16 cellular contexts compared by ENCODE assay signal in genomic region chr13:48594080-48594815, GRCh38. TPM values are rescaled to one million over a fixed set of nuclear protein-coding genes. Genes with fewer than 3 reads are reported as not detected.
DNase-seq lines count a peak whose midpoint lies in the region; ATAC-seq and TF ChIP-seq lines count a peak whose summit lies in the region.
"Had no signal": no experiment of that assay in that cellular context is flagged by ENCODE, and none has a peak within 500 bp of the region (broad histone marks: within the 10 kb centered on the region; RNA-seq: fewer than 3 reads in every experiment).

No MANE protein-coding gene starts in this region.

- H3K27ac ChIP-seq in esophagus muscularis mucosa (replicated peaks in 1 of 4) = no peak overlapping the region
- H3K27ac ChIP-seq: HL-60, upper lobe of right lung had no signal

- no peaks in the 10 kb centered on the region for H3K4me1 Mint-ChIP-seq in activated CD8-positive, alpha-beta memory T cell treated with anti-CD3 and anti-CD28 coated beads, Interleukin-2, amount 10 ng/mL, durations not matched to agents 7 days and 5 days
- H3K4me1 Mint-ChIP-seq: activated CD4-positive, alpha-beta memory T cell treated with anti-CD3 and anti-CD28 coated beads, Interleukin-2, amount 10 ng/mL, durations not matched to agents 7 days and 5 days had no signal

- no peak overlapping the region for H3K4me3 ChIP-seq in GM12865 (ENCODE audit: low read depth, low read length)
- no peak overlapping the region for H3K4me3 ChIP-seq in esophagus muscularis mucosa
- H3K4me3 ChIP-seq: upper lobe of right lung had no signal

- no peaks in the 10 kb centered on the region for H3K9me3 Mint-ChIP-seq in activated CD8-positive, alpha-beta memory T cell treated with anti-CD3 and anti-CD28 coated beads, Interleukin-2, amount 10 ng/mL, durations not matched to agents 7 days and 5 days (ENCODE audit: low read depth)
- H3K9me3 Mint-ChIP-seq: activated CD4-positive, alpha-beta memory T cell treated with anti-CD3 and anti-CD28 coated beads, Interleukin-2, amount 10 ng/mL, durations not matched to agents 7 days and 5 days had no signal

- H3K9me3 ChIP-seq in esophagus muscularis mucosa = no peaks in the 10 kb centered on the region
- H3K9me3 ChIP-seq: upper lobe of right lung had no signal

- TF ChIP-seq EP300 in esophagus muscularis mucosa (IDR thresholded peaks at IDR 0.05) = no peak

- H3K27me3 ChIP-seq in esophagus muscularis mucosa = no peaks in the 10 kb centered on the region
- H3K27me3 ChIP-seq: upper lobe of right lung had no signal

- WGBS in esophagus muscularis mucosa = 67% methylated on average over 6 of the region's 6 CpGs

- H3K27ac Mint-ChIP-seq in activated CD8-positive, alpha-beta memory T cell treated with anti-CD3 and anti-CD28 coated beads, Interleukin-2, amount 10 ng/mL, durations not matched to agents 7 days and 5 days = no peak overlapping the region
- H3K27ac Mint-ChIP-seq: activated CD4-positive, alpha-beta memory T cell treated with anti-CD3 and anti-CD28 coated beads, Interleukin-2, amount 10 ng/mL, durations not matched to agents 7 days and 5 days had no signal

- TF ChIP-seq POLR2A in esophagus muscularis mucosa (IDR thresholded peaks at IDR 0.05; ENCODE audit: low read depth) = no peak

- ATAC-seq in GM19463 (IDR thresholded peaks at IDR 0.05; ENCODE audit: unreplicated experiment) (peak; percentile 51), HG03045 (IDR thresholded peaks at IDR 0.05; ENCODE audit: unreplicated experiment) (peak; percentile 70), GM19035 (IDR thresholded peaks at IDR 0.05; ENCODE audit: unreplicated experiment) (no peak)
- ATAC-seq in activated CD8-positive, alpha-beta memory T cell treated with anti-CD3 and anti-CD28 coated beads, Interleukin-2, amount 10 ng/mL, durations not matched to agents 7 days and 5 days = no peak
- ATAC-seq: upper lobe of right lung had no signal

- H3K27me3 Mint-ChIP-seq in activated CD8-positive, alpha-beta memory T cell treated with anti-CD3 and anti-CD28 coated beads, Interleukin-2, amount 10 ng/mL, durations not matched to agents 7 days and 5 days = peaks cover 2% of the 10 kb centered on the region

- H3K4me1 ChIP-seq in esophagus muscularis mucosa = no peaks in the 10 kb centered on the region
- H3K4me1 ChIP-seq: upper lobe of right lung had no signal

- TF ChIP-seq CTCF in GM12865 (IDR thresholded peaks at IDR 0.05; ENCODE audit: insufficient read depth, low read depth, low read length, missing control alignments) (no peak), esophagus muscularis mucosa (IDR thresholded peaks at IDR 0.05) (no peak)

- CTCF ChIA-PET in activated CD8-positive, alpha-beta memory T cell treated with anti-CD3 and anti-CD28 coated beads, Interleukin-2, amount 10 ng/mL, durations not matched to agents 7 days and 5 days (lab: Charles Lee) = interaction anchor here (1.1 to 9.2 kb wide), 6 partner anchors 14 to 263 kb away, joined by 3 to 119 read pairs (median 4); no protein-coding TSS in a partner anchor

- intact Hi-C loops in esophagus muscularis mucosa (cut with DNase I) = no loop called here

- DNase-seq in GM12865 (ENCODE audit: low read depth) (peak; percentile 41), esophagus muscularis mucosa (ENCODE audit: extremely low spot score) (peak; percentile 75), RKO (ENCODE audit: low spot score) (no peak), hepatic stellate cell (ENCODE audit: low spot score) (no peak)
- DNase-seq in activated CD8-positive, alpha-beta memory T cell treated with anti-CD3 and anti-CD28 coated beads, Interleukin-2, amount 10 ng/mL, durations not matched to agents 7 days and 5 days = no peak
- DNase-seq: activated CD4-positive, alpha-beta memory T cell treated with anti-CD3 and anti-CD28 coated beads, Interleukin-2, amount 10 ng/mL, durations not matched to agents 7 days and 5 days; activated effector memory CD4-positive, alpha-beta T cell treated with anti-CD3 and anti-CD28 coated beads, Interleukin-2, amount 50 U/mL, for 16 hours; effector CD4-positive, alpha-beta T cell; NCI-H1930; SIG-M5; stimulated activated CD8-positive, alpha-beta memory T cell treated with anti-CD3 and anti-CD28 coated beads, Interleukin-4, amount 100 ng/mL, for 48 hours; upper lobe of right lung had no signal

- no peaks in the 10 kb centered on the region for H3K36me3 Mint-ChIP-seq in activated CD8-positive, alpha-beta memory T cell treated with anti-CD3 and anti-CD28 coated beads, Interleukin-2, amount 10 ng/mL, durations not matched to agents 7 days and 5 days

- no peak overlapping the region for H3K4me3 Mint-ChIP-seq in activated CD8-positive, alpha-beta memory T cell treated with anti-CD3 and anti-CD28 coated beads, Interleukin-2, amount 10 ng/mL, durations not matched to agents 7 days and 5 days
- H3K4me3 Mint-ChIP-seq: activated CD4-positive, alpha-beta memory T cell treated with anti-CD3 and anti-CD28 coated beads, Interleukin-2, amount 10 ng/mL, durations not matched to agents 7 days and 5 days had no signal

- no peaks in the 10 kb centered on the region for H3K36me3 ChIP-seq in esophagus muscularis mucosa
- H3K36me3 ChIP-seq: upper lobe of right lung had no signal

RNA-seq across cellular contexts. Expression of gene CYSLTR2, which starts 59.5 kb away (rescaled TPM):
- 1 to 10 TPM in 3 of 4 donors, under 1 TPM in 1; 0.83 to 4.2 (median 1.2) TPM for total RNA-seq in esophagus muscularis mucosa
- 1 to 10 TPM; 2.7 to 4.0 TPM for total RNA-seq in activated CD8-positive, alpha-beta memory T cell treated with anti-CD3 and anti-CD28 coated beads, Interleukin-2, amount 10 ng/mL, durations not matched to agents 7 days and 5 days

Comparison
In these comparisons a context has a peak if more than half of its experiments do, and no peak if none do; other contexts are left out.
1. DNase-seq: peak in GM12865 (single experiment) and esophagus muscularis mucosa (single experiment); none in RKO (single experiment), hepatic stellate cell (single experiment) and activated CD8-positive, alpha-beta memory T cell treated with anti-CD3 and anti-CD28 coated beads, Interleukin-2, amount 10 ng/mL, durations not matched to agents 7 days and 5 days (single experiment).
2. ATAC-seq: peak in GM19463 (single experiment) and HG03045 (single experiment); none in GM19035 (single experiment) and activated CD8-positive, alpha-beta memory T cell treated with anti-CD3 and anti-CD28 coated beads, Interleukin-2, amount 10 ng/mL, durations not matched to agents 7 days and 5 days (single experiment).